ENCODE assay signal across 12 cellular contexts in the genomic region with DNA sequence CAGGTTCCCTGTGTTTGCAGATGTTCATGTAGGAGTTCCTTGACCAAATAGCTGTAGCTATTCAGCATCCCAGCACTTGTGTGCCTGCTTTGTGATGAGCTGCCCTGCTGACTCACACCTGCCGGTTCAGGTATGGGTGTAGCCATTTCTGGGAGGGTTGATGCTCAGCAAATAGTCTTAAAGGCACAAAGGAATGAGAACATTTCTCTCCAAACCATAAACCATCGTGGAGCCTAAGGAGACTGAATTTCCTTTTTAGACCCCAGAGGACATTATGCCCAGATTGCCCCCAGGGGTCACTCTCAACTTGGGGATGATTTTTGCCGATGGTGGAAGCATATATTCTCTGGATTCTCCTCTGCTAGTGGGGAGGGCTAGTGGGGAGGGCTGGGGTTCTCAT.
DNase-seq lines count a peak whose midpoint lies in the region; ATAC-seq, FAIRE-seq and TF ChIP-seq lines count a peak whose summit lies in the region.
"Had no signal": no experiment of that assay in that cellular context is flagged by ENCODE, and none has a peak within 500 bp of the region (broad histone marks: within the 10 kb centered on the region; RNA-seq: fewer than 3 reads in every experiment).

No MANE protein-coding gene starts in this region.

- H3K4me3 ChIP-seq in GM12865 (ENCODE audit: low read depth, low read length) (no peak overlapping the region), bronchial epithelial cell (ENCODE audit: low read depth, low read length) (no peak overlapping the region), liver (ENCODE audit: low read depth in 1 of 3, low read length in 3 of 3) (no peak overlapping the region)

- no peak for ATAC-seq in effector memory CD8-positive, alpha-beta T cell (replicated peaks)
- ATAC-seq: naive thymus-derived CD4-positive, alpha-beta T cell had no signal

- no peaks in the 10 kb centered on the region for H3K9me3 Mint-ChIP-seq in effector memory CD8-positive, alpha-beta T cell

- no peak overlapping the region for H3K9ac ChIP-seq in liver (ENCODE audit: low read depth in 1 of 2, low read length in 2 of 2)

- no peaks in the 10 kb centered on the region for H3K9me3 ChIP-seq in liver (ENCODE audit: control insufficient read depth in 4 of 4, low read length in 3 of 4)

- H3K36me3 Mint-ChIP-seq in effector memory CD8-positive, alpha-beta T cell (ENCODE audit: insufficient read depth): no peaks in the 10 kb centered on the region

- H3K27ac Mint-ChIP-seq in effector memory CD8-positive, alpha-beta T cell: no peak overlapping the region
- H3K27ac Mint-ChIP-seq: naive thymus-derived CD4-positive, alpha-beta T cell had no signal

- TF ChIP-seq CTCF in GM12865 (IDR thresholded peaks at IDR 0.05; ENCODE audit: insufficient read depth, low read depth, low read length, missing control alignments): peak; percentile 52
- no peak for TF ChIP-seq CTCF in bronchial epithelial cell (IDR thresholded peaks at IDR 0.05; ENCODE audit: insufficient read depth, low read length, severe bottlenecking)
- TF ChIP-seq CTCF in liver (IDR thresholded peaks at IDR 0.05; ENCODE audit: low read depth, low read length, missing input control): peak; percentile 4

- H3K27me3 Mint-ChIP-seq in effector memory CD8-positive, alpha-beta T cell: no peaks in the 10 kb centered on the region

- no peak overlapping the region for H3K27ac ChIP-seq in liver (ENCODE audit: low read depth in 1 of 2, low read length in 2 of 2)

- no peak overlapping the region for H3K4me3 Mint-ChIP-seq in effector memory CD8-positive, alpha-beta T cell
- H3K4me3 Mint-ChIP-seq: naive thymus-derived CD4-positive, alpha-beta T cell had no signal

- no peak for TF ChIP-seq EP300 in Ishikawa (IDR thresholded peaks at IDR 0.05; ENCODE audit: borderline replicate concordance)

- H3K4me1 Mint-ChIP-seq in effector memory CD8-positive, alpha-beta T cell (ENCODE audit: low read depth in 2 of 2): no peaks in the 10 kb centered on the region
- H3K4me1 Mint-ChIP-seq: naive thymus-derived CD4-positive, alpha-beta T cell had no signal

- H3K27me3 ChIP-seq in bronchial epithelial cell (ENCODE audit: control insufficient read depth, insufficient read depth, low read length): no peaks in the 10 kb centered on the region
- no peaks in the 10 kb centered on the region for H3K27me3 ChIP-seq in liver (ENCODE audit: control insufficient read depth in 4 of 4, insufficient read depth in 4 of 4, low read length in 3 of 4)

- H3K36me3 ChIP-seq in bronchial epithelial cell (ENCODE audit: control insufficient read depth, insufficient read depth, low read length): no peaks in the 10 kb centered on the region
- no peaks in the 10 kb centered on the region for H3K36me3 ChIP-seq in liver (ENCODE audit: control insufficient read depth in 4 of 4, insufficient read depth in 3 of 4, low read depth in 1 of 4, low read length in 3 of 4)

- H3K4me1 ChIP-seq in liver (ENCODE audit: control insufficient read depth in 4 of 4, insufficient read depth in 4 of 4, low read length in 3 of 4): no peaks in the 10 kb centered on the region

- peak; percentile 99 for FAIRE-seq in bronchial epithelial cell (lab: Jason Lieb, UNC)

- DNase-seq in GM12865 (ENCODE audit: low read depth) (peak; percentile 45), bronchial epithelial cell (ENCODE audit: low read depth) (peak; percentile 77), NCI-H69 (lab: John Stamatoyannopoulos, UW) (no peak)
- no peak for DNase-seq in effector memory CD8-positive, alpha-beta T cell
- no peak for DNase-seq in stimulated activated CD4-positive, alpha-beta T cell treated with anti-CD3 and anti-CD28 coated beads, Interleukin-4, amount 100 ng/mL, for 24 hours
- DNase-seq: activated gamma-delta T cell; DND-41; naive thymus-derived CD4-positive, alpha-beta T cell; NCI-H1105 treated with DMSO at 0.1 percent for 48 hours; stimulated activated naive CD4-positive, alpha-beta T cell had no signal

- WGBS in liver: 67% methylated on average over 3 of the region's 3 CpGs

- peak; percentile 20 for TF ChIP-seq RAD21 in Ishikawa (IDR thresholded peaks at IDR 0.05; ENCODE audit: low read depth)
- peak; percentile 17 to 33 for TF ChIP-seq RAD21 in liver (IDR thresholded peaks at IDR 0.05)

TF ChIP-seq in Ishikawa, 13 proteins besides CTCF, POLR2A, EP300 and RAD21:
- TF ChIP-seq TAF1 (IDR thresholded peaks at IDR 0.05; ENCODE audit: low read depth): no peak
- 0 out of 2 replicates have a peak, but pooled peaks have one; percentile 42 for TF ChIP-seq YY1 (IDR thresholded peaks at IDR 0.05; ENCODE audit: low read depth)

TF ChIP-seq in liver, 16 proteins besides CTCF, POLR2A, EP300 and RAD21:
- TF ChIP-seq, protein P1, sequence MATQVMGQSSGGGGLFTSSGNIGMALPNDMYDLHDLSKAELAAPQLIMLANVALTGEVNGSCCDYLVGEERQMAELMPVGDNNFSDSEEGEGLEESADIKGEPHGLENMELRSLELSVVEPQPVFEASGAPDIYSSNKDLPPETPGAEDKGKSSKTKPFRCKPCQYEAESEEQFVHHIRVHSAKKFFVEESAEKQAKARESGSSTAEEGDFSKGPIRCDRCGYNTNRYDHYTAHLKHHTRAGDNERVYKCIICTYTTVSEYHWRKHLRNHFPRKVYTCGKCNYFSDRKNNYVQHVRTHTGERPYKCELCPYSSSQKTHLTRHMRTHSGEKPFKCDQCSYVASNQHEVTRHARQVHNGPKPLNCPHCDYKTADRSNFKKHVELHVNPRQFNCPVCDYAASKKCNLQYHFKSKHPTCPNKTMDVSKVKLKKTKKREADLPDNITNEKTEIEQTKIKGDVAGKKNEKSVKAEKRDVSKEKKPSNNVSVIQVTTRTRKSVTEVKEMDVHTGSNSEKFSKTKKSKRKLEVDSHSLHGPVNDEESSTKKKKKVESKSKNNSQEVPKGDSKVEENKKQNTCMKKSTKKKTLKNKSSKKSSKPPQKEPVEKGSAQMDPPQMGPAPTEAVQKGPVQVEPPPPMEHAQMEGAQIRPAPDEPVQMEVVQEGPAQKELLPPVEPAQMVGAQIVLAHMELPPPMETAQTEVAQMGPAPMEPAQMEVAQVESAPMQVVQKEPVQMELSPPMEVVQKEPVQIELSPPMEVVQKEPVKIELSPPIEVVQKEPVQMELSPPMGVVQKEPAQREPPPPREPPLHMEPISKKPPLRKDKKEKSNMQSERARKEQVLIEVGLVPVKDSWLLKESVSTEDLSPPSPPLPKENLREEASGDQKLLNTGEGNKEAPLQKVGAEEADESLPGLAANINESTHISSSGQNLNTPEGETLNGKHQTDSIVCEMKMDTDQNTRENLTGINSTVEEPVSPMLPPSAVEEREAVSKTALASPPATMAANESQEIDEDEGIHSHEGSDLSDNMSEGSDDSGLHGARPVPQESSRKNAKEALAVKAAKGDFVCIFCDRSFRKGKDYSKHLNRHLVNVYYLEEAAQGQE (IDR thresholded peaks at IDR 0.05): no peak
- TF ChIP-seq SP1 (IDR thresholded peaks at IDR 0.05) (no peak), TAF1 (conservative IDR thresholded peaks at IDR 0.05) (no peak), GABPA (IDR thresholded peaks at IDR 0.05 in 1 of 2, conservative IDR thresholded peaks at IDR 0.05 in 1 of 2) (no peak), JUND (IDR thresholded peaks at IDR 0.05) (no peak), NR2F2 (IDR thresholded peaks at IDR 0.05) (no peak), FOXA2 (IDR thresholded peaks at IDR 0.05) (no peak)
- TF ChIP-seq, protein P2, sequence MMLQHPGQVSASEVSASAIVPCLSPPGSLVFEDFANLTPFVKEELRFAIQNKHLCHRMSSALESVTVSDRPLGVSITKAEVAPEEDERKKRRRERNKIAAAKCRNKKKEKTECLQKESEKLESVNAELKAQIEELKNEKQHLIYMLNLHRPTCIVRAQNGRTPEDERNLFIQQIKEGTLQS (IDR thresholded peaks at IDR 0.05): no peak
- TF ChIP-seq, protein P3, sequence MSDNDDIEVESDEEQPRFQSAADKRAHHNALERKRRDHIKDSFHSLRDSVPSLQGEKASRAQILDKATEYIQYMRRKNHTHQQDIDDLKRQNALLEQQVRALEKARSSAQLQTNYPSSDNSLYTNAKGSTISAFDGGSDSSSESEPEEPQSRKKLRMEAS (IDR thresholded peaks at IDR 0.05): no peak

Comparison
In these comparisons a context has a peak if more than half of its experiments do, and no peak if none do; other contexts are left out.
1. DNase-seq: peak in GM12865 (single experiment) and bronchial epithelial cell (single experiment); none in NCI-H69 (single experiment), effector memory CD8-positive, alpha-beta T cell (0 of 3) and stimulated activated CD4-positive, alpha-beta T cell treated with anti-CD3 and anti-CD28 coated beads, Interleukin-4, amount 100 ng/mL, for 24 hours (single experiment).